ENCODE assay signal across 1 cellular context in genomic region chr9:126791406-126792230, GRCh38.
TF ChIP-seq lines count a peak whose summit lies in the region.

No MANE protein-coding gene starts in this region.

TF ChIP-seq in IMR-90, 13 proteins besides CTCF, POLR2A, EP300 and RAD21 (continued from another document):
- no peak for TF ChIP-seq ELK1 (IDR thresholded peaks at IDR 0.05; ENCODE audit: borderline replicate concordance, low read depth, low read length)
- peak; percentile 42; the same call in 1 of the 2 replicates for TF ChIP-seq BHLHE40 (IDR thresholded peaks at IDR 0.05; ENCODE audit: low read depth, low read length)
- no peak for TF ChIP-seq MAZ (IDR thresholded peaks at IDR 0.05; ENCODE audit: borderline replicate concordance, low read depth, low read length)
- TF ChIP-seq RCOR1 (IDR thresholded peaks at IDR 0.05; ENCODE audit: insufficient replicate concordance, low read length): peak; percentile 25
- no peak for TF ChIP-seq CHD1 (IDR thresholded peaks at IDR 0.05; ENCODE audit: low read depth, low read length)
- no peak for TF ChIP-seq MXI1 (IDR thresholded peaks at IDR 0.05; ENCODE audit: borderline replicate concordance, low read depth, low read length)
- no peak for TF ChIP-seq MAFK (IDR thresholded peaks at IDR 0.05; ENCODE audit: low read depth, low read length)
- TF ChIP-seq NFE2L2 (IDR thresholded peaks at IDR 0.05; ENCODE audit: low read depth, low read length): no peak
- TF ChIP-seq SMC3 (IDR thresholded peaks at IDR 0.05; ENCODE audit: low read depth, low read length): no peak
- peak; percentile 54; the same call in 1 of the 2 replicates for TF ChIP-seq RFX5 (IDR thresholded peaks at IDR 0.05; ENCODE audit: low read depth, low read length)
- peak; percentile 27; the same call in 1 of the 2 replicates for TF ChIP-seq FOS (IDR thresholded peaks at IDR 0.05; ENCODE audit: low read depth, low read length)
